ENCODE assay signal across 8 cellular contexts in the genomic region with DNA sequence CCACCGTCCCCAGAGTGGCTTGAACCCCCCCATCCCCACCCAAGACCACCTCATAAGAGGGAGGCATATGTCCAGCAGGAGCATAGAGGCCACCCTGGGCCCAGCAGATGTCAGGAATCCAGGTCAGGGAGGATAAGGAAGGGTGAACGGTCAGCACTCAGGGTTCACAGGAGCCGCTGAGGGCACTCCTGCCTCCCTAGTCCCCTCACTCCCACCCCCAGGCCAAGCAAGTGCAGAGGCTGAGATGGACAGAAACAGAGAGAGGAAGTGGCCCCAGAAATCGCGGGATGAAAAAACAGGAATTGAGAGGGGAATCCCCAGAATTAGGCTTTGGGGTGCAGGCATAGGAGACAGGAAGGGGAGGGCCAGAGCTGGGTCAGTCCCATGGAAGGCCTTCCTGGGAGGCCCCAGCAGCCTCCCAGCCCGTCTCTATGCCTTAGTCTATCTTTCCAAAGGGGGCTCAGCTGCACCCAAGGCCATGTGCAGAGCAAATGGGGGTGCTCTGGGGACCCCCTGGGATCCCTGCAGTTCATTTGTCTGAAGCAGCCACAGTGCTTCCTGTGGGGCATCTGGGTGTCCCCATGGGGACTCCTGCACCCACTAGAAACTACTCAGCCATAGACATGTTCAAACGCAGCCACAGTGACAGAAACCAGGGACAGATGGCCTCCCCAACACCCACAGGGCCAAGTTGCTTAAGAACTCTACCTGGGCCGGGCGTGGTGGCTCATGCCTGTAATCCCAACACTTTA. TPM values are rescaled to one million over a fixed set of nuclear protein-coding genes. Genes with fewer than 3 reads are reported as not detected.
DNase-seq lines count a peak whose midpoint lies in the region; ATAC-seq and TF ChIP-seq lines count a peak whose summit lies in the region.

No MANE protein-coding gene starts in this region.

- no peak for TF ChIP-seq POLR2A in upper lobe of left lung (IDR thresholded peaks at IDR 0.05)

- H3K36me3 ChIP-seq in cardiac muscle cell (peaks cover 15% of the 10 kb centered on the region), iPS-20b (ENCODE audit: insufficient read depth, low read depth, low read length) (peaks cover 24% of the 10 kb centered on the region), upper lobe of left lung (peaks cover 0 to 32% (median 20%) of the 10 kb centered on the region in 4 donors)

- ATAC-seq in HG02938 (IDR thresholded peaks at IDR 0.05; ENCODE audit: unreplicated experiment) (peak; percentile 32), WTC11 (no peak), upper lobe of left lung (ENCODE audit: low FRiP score in 2 of 2) (no peak)

- H3K27me3 ChIP-seq in cardiac muscle cell (no peaks in the 10 kb centered on the region), iPS-20b (ENCODE audit: insufficient read depth, low read length) (peaks cover 8% of the 10 kb centered on the region), upper lobe of left lung (no peaks in the 10 kb centered on the region)

- peak overlapping the region; percentile 42; the same call in 1 of the 2 replicates for H3K27ac Mint-ChIP-seq in WTC11

- peaks cover 31% of the 10 kb centered on the region for H3K4me1 Mint-ChIP-seq in WTC11

- peaks cover 15% of the 10 kb centered on the region for H3K4me1 ChIP-seq in cardiac muscle cell (ENCODE audit: low read depth)
- peaks cover 8% of the 10 kb centered on the region; the same call in 1 of the 2 replicates for H3K4me1 ChIP-seq in iPS-20b (ENCODE audit: insufficient read depth, low read length)
- peaks cover 26 to 47% (median 39%) of the 10 kb centered on the region in 4 donors for H3K4me1 ChIP-seq in upper lobe of left lung

- H3K9ac ChIP-seq in iPS-20b (ENCODE audit: low read depth, low read length): peak overlapping the region; percentile 32

- no peak overlapping the region for H3K27ac ChIP-seq in cardiac muscle cell
- no peak overlapping the region for H3K27ac ChIP-seq in iPS-20b (ENCODE audit: low read length)
- H3K27ac ChIP-seq in upper lobe of left lung: peak overlapping the region; percentile 93 to 97 (median 95)

- peaks cover 15% of the 10 kb centered on the region; the same call in 1 of the 2 replicates for H3K36me3 Mint-ChIP-seq in WTC11

- no peaks in the 10 kb centered on the region for H3K9me3 Mint-ChIP-seq in WTC11

- TF ChIP-seq EP300 in upper lobe of left lung (IDR thresholded peaks at IDR 0.05): no peak

- intact Hi-C loops in cardiac septum (cut with DNase I): loop anchor here (2.0 to 5.0 kb wide), 3 partner anchors 91 to 261 kb away; partner anchors contain the start of gene CMTM4

- no peak for TF ChIP-seq CTCF in cardiac muscle cell (IDR thresholded peaks at IDR 0.05; ENCODE audit: low read depth, low read length)
- no peak for TF ChIP-seq CTCF in WTC11 (IDR thresholded peaks at IDR 0.05)
- no peak for TF ChIP-seq CTCF in upper lobe of left lung (IDR thresholded peaks at IDR 0.05)

- H3K9me3 ChIP-seq in cardiac muscle cell (ENCODE audit: low read depth): no peaks in the 10 kb centered on the region
- no peaks in the 10 kb centered on the region for H3K9me3 ChIP-seq in iPS-20b (ENCODE audit: insufficient read depth, low read depth, low read length)
- no peaks in the 10 kb centered on the region for H3K9me3 ChIP-seq in upper lobe of left lung

- peak overlapping the region; percentile 56 for H3K4me3 Mint-ChIP-seq in WTC11

- H3K4me3 ChIP-seq in cardiac muscle cell (peak overlapping the region; percentile 79), iPS-20b (ENCODE audit: low read length) (peak overlapping the region; percentile 64), upper lobe of left lung (peak overlapping the region in 3 of 4 donors; percentile 77 to 83 (median 77))

- CTCF ChIA-PET in WTC11 (lab: Charles Lee): interaction anchor here (1.0 to 4.0 kb wide), 3 partner anchors 46 to 224 kb away, joined by 3 to 70 read pairs (median 3); partner anchors contain the start of gene NAE1

- DNase-seq in cardiac muscle cell (ENCODE audit: low read depth in 1 of 2, low spot score in 1 of 2): no peak
- DNase-seq in cardiac septum (ENCODE audit: low spot score): no peak
- no peak for DNase-seq in WTC11 (ENCODE audit: low spot score)
- DNase-seq in upper lobe of left lung: no peak
- no peak for DNase-seq in NCI-H1436 (lab: John Stamatoyannopoulos, UW)
- DNase-seq in activated CD4-positive, alpha-beta T cell treated with anti-CD3 and anti-CD28 coated beads for 48 hours: no peak

- H3K27me3 Mint-ChIP-seq in WTC11 (ENCODE audit: low read depth): peaks cover 6% of the 10 kb centered on the region; the same call in 1 of the 2 replicates

- WGBS in upper lobe of left lung, 2 donors: 51 to 54% methylated on average over 6 to 8 of the region's 9 CpGs

- POLR2A ChIA-PET in WTC11 (lab: Charles Lee): no interaction called here

TF ChIP-seq in WTC11, 78 proteins besides CTCF, POLR2A, EP300 and RAD21 (continues in another document):
- TF ChIP-seq CDX4 (CRISPR knock-in tag; IDR thresholded peaks at IDR 0.05; ENCODE audit: borderline replicate concordance) (no peak), GTF2I (CRISPR knock-in tag; conservative IDR thresholded peaks at IDR 0.05) (no peak), ZNF121 (CRISPR knock-in tag; IDR thresholded peaks at IDR 0.05) (no peak), NR2C2 (CRISPR knock-in tag; IDR thresholded peaks at IDR 0.05) (no peak), GABPB1 (CRISPR knock-in tag; IDR thresholded peaks at IDR 0.05) (no peak), CREM (CRISPR knock-in tag; IDR thresholded peaks at IDR 0.05) (no peak), ELF4 (CRISPR knock-in tag; IDR thresholded peaks at IDR 0.05; ENCODE audit: low read depth) (no peak), ZBTB21 (CRISPR knock-in tag; IDR thresholded peaks at IDR 0.05; ENCODE audit: borderline replicate concordance) (no peak), ATF3 (CRISPR knock-in tag; conservative IDR thresholded peaks at IDR 0.05) (no peak), FOXP4 (CRISPR knock-in tag; IDR thresholded peaks at IDR 0.05) (no peak), TCF7 (CRISPR knock-in tag; IDR thresholded peaks at IDR 0.05; ENCODE audit: low read depth) (no peak), IRF2 (CRISPR knock-in tag; IDR thresholded peaks at IDR 0.05; ENCODE audit: borderline replicate concordance, low read depth) (no peak)
- TF ChIP-seq, protein P1, sequence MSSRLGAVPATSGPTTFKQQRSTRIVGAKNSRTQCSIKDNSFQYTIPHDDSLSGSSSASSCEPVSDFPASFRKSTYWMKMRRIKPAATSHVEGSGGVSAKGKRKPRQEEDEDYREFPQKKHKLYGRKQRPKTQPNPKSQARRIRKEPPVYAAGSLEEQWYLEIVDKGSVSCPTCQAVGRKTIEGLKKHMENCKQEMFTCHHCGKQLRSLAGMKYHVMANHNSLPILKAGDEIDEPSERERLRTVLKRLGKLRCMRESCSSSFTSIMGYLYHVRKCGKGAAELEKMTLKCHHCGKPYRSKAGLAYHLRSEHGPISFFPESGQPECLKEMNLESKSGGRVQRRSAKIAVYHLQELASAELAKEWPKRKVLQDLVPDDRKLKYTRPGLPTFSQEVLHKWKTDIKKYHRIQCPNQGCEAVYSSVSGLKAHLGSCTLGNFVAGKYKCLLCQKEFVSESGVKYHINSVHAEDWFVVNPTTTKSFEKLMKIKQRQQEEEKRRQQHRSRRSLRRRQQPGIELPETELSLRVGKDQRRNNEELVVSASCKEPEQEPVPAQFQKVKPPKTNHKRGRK (CRISPR knock-in tag; IDR thresholded peaks at IDR 0.05; ENCODE audit: borderline replicate concordance): no peak

RNA-seq across cellular contexts. Expression of gene CMTM3, which starts 1.7 kb away (rescaled TPM):
- 48.9 and 56.1 TPM in 2 replicates for total RNA-seq in cardiac muscle cell
- polyA plus RNA-seq in cardiac muscle cell: 70.7 and 92.2 TPM in 2 replicates
- total RNA-seq in cardiac septum: 10.4 TPM
- total RNA-seq in WTC11 (2021): 19.1 to 29.1 TPM (median 28.2 TPM) in 3 replicates
- total RNA-seq in upper lobe of left lung: 10 to 100 TPM in 5 of 6 donors, 1 to 10 TPM in 1; 4.2 to 52.1 (median 23.6) TPM

RNA-seq across cellular contexts. Expression of gene CMTM2, which starts 26.9 kb away (rescaled TPM):
- total RNA-seq in cardiac muscle cell (not detected in 2 replicates), cardiac septum (1.3 TPM), WTC11 (2021) (not detected in 3 replicates), upper lobe of left lung (1 to 10 TPM in 3 of 6 donors, under 1 TPM in 1, not detected in 2; 0.55 to 4.4 (median 3.4) TPM)
- 0.88 TPM in 1 of 2 replicates, not detected in the other for polyA plus RNA-seq in cardiac muscle cell

RNA-seq across cellular contexts. Expression of gene CMTM1, which starts 39.9 kb away (rescaled TPM):
- 1.2 and 2.0 TPM in 2 replicates for total RNA-seq in cardiac muscle cell
- polyA plus RNA-seq in cardiac muscle cell: 2.6 and 5.5 TPM in 2 replicates
- total RNA-seq in cardiac septum: 1.3 TPM
- total RNA-seq in WTC11 (2021): 1.6 to 3.5 TPM (median 2.5 TPM) in 3 replicates
- total RNA-seq in upper lobe of left lung: 1 to 10 TPM in 2 of 6 donors, under 1 TPM in 2, not detected in 2; 0.61 to 9.5 (median 2.6) TPM

RNA-seq across cellular contexts. Expression of gene CKLF, which starts 53.8 kb away (rescaled TPM):
- total RNA-seq in cardiac muscle cell (16.6 and 23.4 TPM in 2 replicates), cardiac septum (10.5 TPM), WTC11 (2021) (21.0 to 23.9 TPM (median 23.8 TPM) in 3 replicates), upper lobe of left lung (10 to 100 TPM; 18.2 to 71.7 (median 47.4) TPM)
- 25.6 and 44.8 TPM in 2 replicates for polyA plus RNA-seq in cardiac muscle cell

RNA-seq across cellular contexts. Expression of gene TK2, which starts 56.3 kb away (rescaled TPM):
- total RNA-seq in cardiac muscle cell: 19.8 and 20.2 TPM in 2 replicates
- 18.2 and 20.9 TPM in 2 replicates for polyA plus RNA-seq in cardiac muscle cell
- 23.4 TPM for total RNA-seq in cardiac septum
- total RNA-seq in WTC11 (2021): 5.0 to 7.6 TPM (median 6.7 TPM) in 3 replicates
- 10 to 100 TPM; 28.2 to 54.0 (median 36.6) TPM for total RNA-seq in upper lobe of left lung

Comparison
In these comparisons a context has a peak if more than half of its experiments do, and no peak if none do; other contexts are left out.
1. H3K27ac ChIP-seq: peak in upper lobe of left lung (4 of 4); none in cardiac muscle cell (single experiment) and iPS-20b (single experiment).
2. Peak in every context shown above with its lines, with median percentiles within 50 percentile points of each other: H3K4me3 ChIP-seq.